In the genomic region with DNA sequence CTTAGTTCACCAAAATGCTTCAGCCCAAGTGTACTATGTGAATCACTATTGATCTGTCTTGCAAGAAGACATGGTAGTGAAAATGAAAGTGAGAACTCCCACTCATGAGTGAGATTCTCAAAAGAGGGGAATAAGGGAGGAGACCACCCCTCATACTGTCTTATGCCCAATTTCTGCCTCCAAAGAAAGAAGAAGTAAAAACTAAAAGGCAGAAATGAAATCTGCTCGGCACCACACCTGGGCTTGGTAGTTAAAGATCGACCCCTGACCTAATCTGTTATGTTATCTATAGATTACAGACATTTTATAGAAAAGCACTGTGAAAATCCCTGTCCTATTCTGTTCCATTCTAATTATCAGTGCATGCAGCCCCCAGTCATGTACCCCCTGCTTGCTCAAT, we compare ENCODE assay signal across 3 cellular contexts. TPM values are rescaled to one million over a fixed set of nuclear protein-coding genes. Genes with fewer than 3 reads are reported as not detected.
"Had no signal": no experiment of that assay in that cellular context is flagged by ENCODE, and none has a peak within 500 bp of the region (broad histone marks: within the 10 kb centered on the region; RNA-seq: fewer than 3 reads in every experiment).

No MANE protein-coding gene starts in this region.

RNA-seq across cellular contexts. Expression of a gene that starts 4.0 kb away (rescaled TPM):
- total RNA-seq: astrocyte, cardiac septum, cerebellum had no signal
